Comparison of ENCODE assay signal across 8 cellular contexts in the genomic region with DNA sequence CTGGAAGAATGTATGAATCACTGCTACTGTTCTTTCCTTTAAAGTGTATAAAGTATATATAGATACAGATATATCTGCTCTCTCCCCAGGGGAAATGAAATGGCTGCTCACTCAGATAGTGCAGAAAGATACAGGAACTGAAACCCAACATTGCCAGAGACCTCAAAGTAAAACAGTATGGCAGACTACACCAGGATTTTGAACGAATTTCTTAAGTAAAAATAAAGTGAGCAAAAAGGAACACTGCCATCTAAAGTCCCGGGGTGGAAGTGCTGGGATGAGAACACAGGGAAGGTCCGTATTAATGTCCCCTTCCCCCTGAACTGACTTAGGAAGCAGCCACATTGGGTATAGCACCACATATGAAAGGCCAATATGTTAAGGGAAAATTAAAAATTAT.
A peak's percentile ranks its signal among the peaks of the same experiment; 100 is the strongest.
DNase-seq lines count a peak whose midpoint lies in the region; ATAC-seq, FAIRE-seq and TF ChIP-seq lines count a peak whose summit lies in the region.

No MANE protein-coding gene starts in this region.

- no peak for TF ChIP-seq RAD21 in H1 (IDR thresholded peaks at IDR 0.05 in 1 of 2, conservative IDR thresholded peaks at IDR 0.05 in 1 of 2; ENCODE audit: low read depth in 2 of 2, low read length in 2 of 2)

- TF ChIP-seq CTCF in GM12873 (IDR thresholded peaks at IDR 0.05; ENCODE audit: insufficient read depth, low read depth, low read length, missing control alignments) (peak; percentile 65), H1 (IDR thresholded peaks at IDR 0.05; ENCODE audit: control extremely low read depth in 1 of 3, insufficient read depth in 1 of 3, low read depth in 1 of 3, low read length in 3 of 3) (peak in 2 of 3 experiments; percentile 33 to 50; a peak in 3 of 4 replicates), ascending aorta (IDR thresholded peaks at IDR 0.05) (no peak)

- H3K4me2 ChIP-seq in H1 (ENCODE audit: insufficient read depth in 1 of 2, low read depth in 2 of 2, low read length in 2 of 2) = no peak overlapping the region

- no peak overlapping the region for H2BK12ac ChIP-seq in H1 (ENCODE audit: low read depth, low read length)

- no peak overlapping the region for H2AFZ ChIP-seq in H1 (ENCODE audit: low read length)

- H3K79me1 ChIP-seq in H1 (ENCODE audit: low read depth, low read length) = no peaks in the 10 kb centered on the region

- no peak for FAIRE-seq in H1 (lab: Jason Lieb, UNC)

- POLR2A ChIA-PET in H1 (lab: Charles Lee; ENCODE audit: partially characterized antibody) = no interaction called here

- H3K9me3 ChIP-seq in H1 (ENCODE audit: insufficient read depth in 2 of 2, low read depth in 1 of 2, low read length in 1 of 2) (peaks cover 2 to 5% of the 10 kb centered on the region in 2 experiments; a peak in 1 of 4 replicates), ascending aorta (no peaks in the 10 kb centered on the region)

- H3K56ac ChIP-seq in H1 (replicated peaks; ENCODE audit: insufficient read length, low read depth, low read length) = no peak overlapping the region

- H4K5ac ChIP-seq in H1 (ENCODE audit: insufficient read length, low read depth, low read length) = no peak overlapping the region

- H3K36me3 ChIP-seq in H1 (ENCODE audit: control insufficient read depth in 2 of 4, insufficient read depth in 4 of 4, low read length in 3 of 4) = no peaks in the 10 kb centered on the region
- no peaks in the 10 kb centered on the region for H3K36me3 ChIP-seq in ascending aorta

- H3K4me3 ChIP-seq in H1 (ENCODE audit: extremely low read depth in 1 of 4, insufficient read depth in 2 of 4, low read depth in 3 of 4, low read length in 4 of 4) (no peak overlapping the region), ascending aorta (no peak overlapping the region)

- DNase-seq in H1 (ENCODE audit: low read depth in 1 of 2, low spot score in 2 of 2) (peak in 1 of 2 experiments; percentile 54), pons (ENCODE audit: low spot score) (no peak), NCI-H526 (lab: John Stamatoyannopoulos, UW) (no peak), ascending aorta (ENCODE audit: low spot score in 2 of 2) (no peak), NCI-H1048 (lab: John Stamatoyannopoulos, UW) (no peak)

- no peak overlapping the region for H2BK120ac ChIP-seq in H1 (replicated peaks; ENCODE audit: low read depth, low read length)

- no peak for TF ChIP-seq EP300 in H1 (IDR thresholded peaks at IDR 0.05; ENCODE audit: borderline replicate concordance in 1 of 2, low read depth in 2 of 2, low read length in 2 of 2)

- no peak overlapping the region for H3K23ac ChIP-seq in H1 (ENCODE audit: insufficient read length)

- TF ChIP-seq POLR2A in H1 (IDR thresholded peaks at IDR 0.05; ENCODE audit: control extremely low read depth in 1 of 2, low read depth in 2 of 2, low read length in 2 of 2) = no peak

- H3K27ac ChIP-seq in H1 (ENCODE audit: low read depth, low read length) (no peak overlapping the region), ascending aorta (no peak overlapping the region)

- H3K27me3 ChIP-seq in H1 (replicated peaks in 1 of 4; ENCODE audit: control insufficient read depth in 3 of 4, extremely low read depth in 1 of 4, insufficient read depth in 3 of 4, low read length in 3 of 4) (no peaks in the 10 kb centered on the region), ascending aorta (no peaks in the 10 kb centered on the region)

- H4K8ac ChIP-seq in H1 (ENCODE audit: extremely low read depth, insufficient read depth, low read length) = no peak overlapping the region

- H3K79me2 ChIP-seq in H1 (ENCODE audit: control insufficient read depth in 1 of 2, insufficient read depth in 2 of 2, low read length in 2 of 2) = no peaks in the 10 kb centered on the region

- no peak overlapping the region for H4K91ac ChIP-seq in H1 (replicated peaks; ENCODE audit: insufficient read length, low read length)

- H3K4ac ChIP-seq in H1 (replicated peaks; ENCODE audit: insufficient read length, low read depth, low read length) = no peak overlapping the region

- H2BK15ac ChIP-seq in H1 (ENCODE audit: low read length) = no peak overlapping the region

- no peaks in the 10 kb centered on the region for H3K23me2 ChIP-seq in H1 (ENCODE audit: low read depth, low read length)

- H3K4me1 ChIP-seq in H1 (replicated peaks in 1 of 4; ENCODE audit: control insufficient read depth in 3 of 4, insufficient read depth in 4 of 4, low read length in 3 of 4) (no peaks in the 10 kb centered on the region), ascending aorta (no peaks in the 10 kb centered on the region)

- H3K9ac ChIP-seq in H1 (replicated peaks in 1 of 4; ENCODE audit: extremely low read depth in 1 of 4, low read depth in 3 of 4, low read length in 3 of 4) = no peak overlapping the region

- no peak overlapping the region for H2AK5ac ChIP-seq in H1 (ENCODE audit: low read depth, low read length)

- no peak overlapping the region for H3K18ac ChIP-seq in H1 (ENCODE audit: extremely low read depth, low read length)

- no peak overlapping the region for H2BK20ac ChIP-seq in H1 (ENCODE audit: low read length)

- 94% methylated on average over 3 of the region's 3 CpGs; no CpG with 5 or more reads in 1 of the 2 experiments for WGBS in H1 (ENCODE audit: extremely low coverage in 1 of 2, insufficient coverage in 1 of 2, insufficient read length in 1 of 2, insufficient replicate concordance in 2 of 2, low coverage in 1 of 2, low lambda C conversion rate in 2 of 2, missing lambda C conversion rate in 1 of 2), 2 experiments

- intact Hi-C loops in ascending aorta (cut with DNase I) = no loop called here

- CTCF ChIA-PET in H1 (lab: Charles Lee; ENCODE audit: partially characterized antibody) = interaction anchor here (0.9 to 1.7 kb wide), 8 partner anchors 18 to 607 kb away, joined by 3 to 6 read pairs (median 3); no protein-coding TSS in a partner anchor

- ATAC-seq in GM21390 (IDR thresholded peaks at IDR 0.05; ENCODE audit: unreplicated experiment) (peak; percentile 47), HG03520 (IDR thresholded peaks at IDR 0.05; ENCODE audit: unreplicated experiment) (peak; percentile 47)

- H4K20me1 ChIP-seq in H1 (replicated peaks in 1 of 2; ENCODE audit: control insufficient read depth in 1 of 2, insufficient read depth in 2 of 2, low read length in 2 of 2) = no peaks in the 10 kb centered on the region

- H2BK5ac ChIP-seq in H1 (ENCODE audit: low read depth, low read length) = no peak overlapping the region

- no peak overlapping the region for H3K14ac ChIP-seq in H1 (ENCODE audit: insufficient read length)

TF ChIP-seq in H1, 55 proteins besides CTCF, POLR2A, EP300 and RAD21:
- TF ChIP-seq SP2 (IDR thresholded peaks at IDR 0.05; ENCODE audit: low read length) = 0 out of 2 replicates have a peak, but pooled peaks have one; percentile 12
- no peak for TF ChIP-seq RXRA (IDR thresholded peaks at IDR 0.05; ENCODE audit: insufficient read depth, low read depth, low read length)

Comparison
In these comparisons a context has a peak if more than half of its experiments do, and no peak if none do; other contexts are left out.
1. CTCF ChIP-seq: peak in GM12873 (single experiment) and H1 (2 of 3); none in ascending aorta (0 of 3).